Comparison of ENCODE assay signal across 20 cellular contexts in the genomic region with DNA sequence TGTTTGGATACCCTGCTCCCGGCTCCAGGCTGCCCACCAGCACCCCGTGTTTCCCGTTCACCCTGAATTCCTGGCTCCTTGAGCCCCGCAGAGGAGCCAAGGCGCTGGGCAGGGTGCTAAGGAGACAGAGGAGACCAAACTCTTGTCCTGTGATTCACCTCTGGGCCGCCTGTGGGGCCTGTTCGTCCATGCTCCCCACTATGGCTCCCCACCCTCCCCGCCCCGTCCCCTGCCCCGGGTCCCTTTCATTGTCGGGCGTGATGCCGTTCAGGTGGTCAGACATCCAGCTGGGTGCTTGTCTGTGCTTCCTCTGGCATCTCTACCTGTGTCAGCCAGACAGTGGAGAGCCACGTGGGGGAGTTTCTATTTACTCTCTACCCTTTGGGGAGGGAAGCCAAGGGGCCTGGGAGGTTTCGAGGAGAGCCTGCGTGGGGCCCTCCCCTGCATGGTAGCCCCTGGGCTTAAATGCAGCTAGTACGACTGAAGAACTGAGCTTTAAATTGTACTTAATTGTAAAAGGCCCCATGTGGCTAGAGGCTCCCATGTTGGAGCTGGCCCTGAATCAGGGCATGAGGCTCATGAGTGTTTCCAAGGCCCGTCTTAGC.
"Had no signal": no experiment of that assay in that cellular context is flagged by ENCODE, and none has a peak within 500 bp of the region (broad histone marks: within the 10 kb centered on the region; RNA-seq: fewer than 3 reads in every experiment).

No MANE protein-coding gene starts in this region.

- H3K9me2 ChIP-seq: SK-N-SH had no signal

- H3K27ac ChIP-seq: RWPE1 had no signal

- H3K9me3 ChIP-seq: SK-N-SH had no signal

- H3K4me2 ChIP-seq: SK-N-SH had no signal

- H3K9ac ChIP-seq: SK-N-SH had no signal

- DNase-seq: IMR-90, Kasumi-1, KG1, MM.1S, NCI-H1092 treated with DMSO at 0.1 percent for 48 hours, NCI-H1436, NCI-H187, NCI-H2029, NCI-H2081 treated with DMSO at 0.1 percent for 48 hours, NCI-H2171, NCI-H226, NCI-H446, NCI-H510A, NCI-H524 treated with DMSO at 0.1 percent for 48 hours, NCI-H69, NCI-H774, PC-3, SHP77, SK-N-SH had no signal
